ENCODE assay signal across 1 cellular context in genomic region chr12:25135531-25136154, GRCh38.
TF ChIP-seq lines count a peak whose summit lies in the region.

No MANE protein-coding gene starts in this region.

TF ChIP-seq in HEK293, 187 proteins besides CTCF, POLR2A, EP300 and RAD21 (continued from another document):
- TF ChIP-seq ZIC2 (tag by site-specific recombination; IDR thresholded peaks at IDR 0.05) (peak; percentile 77), INSM2 (tag by site-specific recombination; IDR thresholded peaks at IDR 0.05) (no peak), WT1 (tag by site-specific recombination; IDR thresholded peaks at IDR 0.05) (peak; percentile 63; the same call in 1 of the 2 replicates), PRDM10 (tag by site-specific recombination; IDR thresholded peaks at IDR 0.05) (no peak), ZFHX2 (tag by site-specific recombination; conservative IDR thresholded peaks at IDR 0.05) (no peak; the same call in 1 of the 2 replicates), ZNF24 (tag by site-specific recombination; IDR thresholded peaks at IDR 0.05) (no peak), SCRT2 (tag by site-specific recombination; IDR thresholded peaks at IDR 0.05) (no peak), YY1 (tag by site-specific recombination; IDR thresholded peaks at IDR 0.05) (no peak)
